Comparison of ENCODE assay signal across 23 cellular contexts in the genomic region with DNA sequence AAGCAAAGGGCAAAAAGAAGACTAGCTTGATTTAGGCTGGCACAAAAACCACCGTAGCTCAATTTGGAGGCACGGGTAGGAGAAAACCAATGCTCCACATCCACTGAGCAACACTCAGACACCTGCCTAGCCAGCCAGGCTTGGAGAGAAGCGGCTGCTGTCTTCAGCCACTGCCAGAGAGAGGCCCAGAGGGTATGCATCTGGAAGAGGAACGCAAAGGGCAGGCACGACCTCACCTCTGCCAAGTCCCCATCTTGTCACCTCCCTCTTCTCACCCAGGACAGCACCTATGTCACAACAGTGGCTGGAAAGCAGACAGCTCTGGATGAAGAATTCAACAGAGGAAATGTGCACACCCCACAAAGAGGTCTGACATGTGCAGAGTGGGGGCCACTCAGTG.
"Had no signal": no experiment of that assay in that cellular context is flagged by ENCODE, and none has a peak within 500 bp of the region (broad histone marks: within the 10 kb centered on the region; RNA-seq: fewer than 3 reads in every experiment).

No MANE protein-coding gene starts in this region.

- H3K4me3 Mint-ChIP-seq: naive thymus-derived CD4-positive, alpha-beta T cell; nephron progenitor cell had no signal

- H3K4me1 ChIP-seq: colonic mucosa, esophagus muscularis mucosa, gastroesophageal sphincter, upper lobe of left lung, uterus had no signal

- H3K27me3 Mint-ChIP-seq: naive thymus-derived CD4-positive, alpha-beta T cell had no signal

- DNase-seq: cerebellar nuclear complex; colonic mucosa; effector memory CD4-positive, alpha-beta T cell; foreskin fibroblast; glutamatergic neuron; immature natural killer cell; left ventricle myocardium superior; mesendoderm; naive thymus-derived CD4-positive, alpha-beta T cell; nephron progenitor cell; sigmoid colon; stimulated activated CD4-positive, alpha-beta T cell treated with anti-CD3 and anti-CD28 coated beads, Interleukin-2, amount 100 ng/mL, for 24 hours; stimulated activated CD4-positive, alpha-beta T cell treated with anti-CD3 and anti-CD28 coated beads, Interleukin-4, amount 100 ng/mL, for 4 hours; stimulated activated naive CD4-positive, alpha-beta T cell; thyroid gland had no signal

- H3K27ac ChIP-seq: colonic mucosa, epithelial cell of prostate, esophagus muscularis mucosa, gastroesophageal sphincter, neutrophil, sigmoid colon, thyroid gland, upper lobe of left lung, uterus had no signal

- H3K4me3 ChIP-seq: colonic mucosa, esophagus muscularis mucosa, gastroesophageal sphincter, lung, sigmoid colon, skin epidermis, thyroid gland, upper lobe of left lung, uterus had no signal

- ATAC-seq: gastroesophageal sphincter; left ventricle myocardium superior; naive thymus-derived CD4-positive, alpha-beta T cell had no signal

- H3K9me3 Mint-ChIP-seq: immature natural killer cell had no signal

- H3K9me3 ChIP-seq: colonic mucosa, esophagus muscularis mucosa, gastroesophageal sphincter, neutrophil, sigmoid colon, thyroid gland, upper lobe of left lung, uterus had no signal

- H3K36me3 ChIP-seq: colonic mucosa, neutrophil, sigmoid colon, thyroid gland, upper lobe of left lung, uterus had no signal

- H3K27me3 ChIP-seq: colonic mucosa, esophagus muscularis mucosa, gastroesophageal sphincter, neutrophil, sigmoid colon, thyroid gland, upper lobe of left lung, uterus had no signal
